Comparison of ENCODE assay signal across 15 cellular contexts in the genomic region with DNA sequence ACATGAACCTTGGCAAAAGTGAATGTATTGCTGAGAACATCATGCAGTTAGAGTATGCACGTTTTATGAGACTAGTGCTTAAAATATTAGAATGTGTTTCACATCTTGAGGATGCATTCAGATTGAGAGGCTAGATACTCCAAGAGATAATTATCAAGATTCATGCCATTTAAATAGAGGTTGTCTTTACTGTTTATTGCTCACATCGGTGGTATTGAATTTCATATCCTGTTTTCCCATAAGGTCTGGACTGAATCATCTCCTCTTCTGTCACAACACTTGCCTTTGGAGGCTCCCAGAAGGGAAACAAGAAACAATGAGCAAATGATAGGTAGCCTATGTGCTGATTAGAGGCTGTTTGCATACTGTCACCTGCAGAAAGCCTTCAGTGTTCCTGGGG.
A peak's percentile ranks its signal among the peaks of the same experiment; 100 is the strongest.
DNase-seq lines count a peak whose midpoint lies in the region; ATAC-seq, FAIRE-seq and TF ChIP-seq lines count a peak whose summit lies in the region.
"Had no signal": no experiment of that assay in that cellular context is flagged by ENCODE, and none has a peak within 500 bp of the region (broad histone marks: within the 10 kb centered on the region; RNA-seq: fewer than 3 reads in every experiment).

No MANE protein-coding gene starts in this region.

- H3K36me3 ChIP-seq in keratinocyte (ENCODE audit: control insufficient read depth in 2 of 2, extremely low read depth in 1 of 2, insufficient read depth in 2 of 2, low read length in 2 of 2), result no peaks in the 10 kb centered on the region
- H3K36me3 ChIP-seq: MG63, right lobe of liver, transverse colon had no signal

- no peaks in the 10 kb centered on the region for H3K36me3 Mint-ChIP-seq in IgD-negative memory B cell
- peaks cover 4% of the 10 kb centered on the region for H3K36me3 Mint-ChIP-seq in glutamatergic neuron (ENCODE audit: unreplicated experiment)
- H3K36me3 Mint-ChIP-seq: activated naive CD8-positive, alpha-beta T cell treated with anti-CD3 and anti-CD28 coated beads, Interleukin-2, amount 10 ng/mL, durations not matched to agents 7 days and 5 days; CD4-positive, alpha-beta memory T cell had no signal

- no peak overlapping the region for H2AFZ ChIP-seq in keratinocyte (ENCODE audit: control insufficient read depth, low read length)

- no peak overlapping the region for H3K4me3 ChIP-seq in keratinocyte (ENCODE audit: control insufficient read depth in 2 of 3, extremely low read depth in 1 of 3, insufficient read depth in 2 of 3, low read depth in 1 of 3, low read length in 3 of 3)
- H3K4me3 ChIP-seq: MG63, mucosa of descending colon, right lobe of liver, transverse colon had no signal

- H3K9ac ChIP-seq in keratinocyte (ENCODE audit: control insufficient read depth, extremely low read depth, insufficient read depth, low read length), result no peak overlapping the region

- H3K27ac ChIP-seq in keratinocyte (ENCODE audit: control insufficient read depth, insufficient read depth, low read length), result no peak overlapping the region
- H3K27ac ChIP-seq: right lobe of liver, transverse colon had no signal

- ATAC-seq in GM18502 (IDR thresholded peaks at IDR 0.05; ENCODE audit: poor library complexity, unreplicated experiment), result no peak
- no peak for ATAC-seq in GM21825 (IDR thresholded peaks at IDR 0.05; ENCODE audit: unreplicated experiment)
- ATAC-seq: mucosa of descending colon had no signal

- peaks cover 24% of the 10 kb centered on the region for H3K4me1 ChIP-seq in keratinocyte (ENCODE audit: control insufficient read depth, extremely low read depth, insufficient read depth, low read length)
- H3K4me1 ChIP-seq: right lobe of liver had no signal

- H3K79me2 ChIP-seq in keratinocyte (ENCODE audit: control insufficient read depth, insufficient read depth, low read length), result no peaks in the 10 kb centered on the region

- DNase-seq in COR-L47 (lab: John Stamatoyannopoulos, UW) (peak; percentile 66), SK-MEL-5 (ENCODE audit: low read depth, low spot score) (peak; percentile 41), keratinocyte (ENCODE audit: low read depth, low spot score) (no peak), erythroblast (lab: John Stamatoyannopoulos, UW) (no peak), glutamatergic neuron (no peak)
- DNase-seq: activated naive CD8-positive, alpha-beta T cell treated with anti-CD3 and anti-CD28 coated beads, Interleukin-2, amount 10 ng/mL, durations not matched to agents 7 days and 5 days; CD4-positive, alpha-beta memory T cell; MG63; mucosa of descending colon; right lobe of liver; transverse colon had no signal

- no peaks in the 10 kb centered on the region for H3K9me3 ChIP-seq in keratinocyte (ENCODE audit: control insufficient read depth, low read depth, low read length)
- H3K9me3 ChIP-seq: MG63, mucosa of descending colon, right lobe of liver, transverse colon had no signal

- H3K27ac Mint-ChIP-seq in IgD-negative memory B cell (peak overlapping the region in 2 of 3 donors; percentile 9 to 53), glutamatergic neuron (ENCODE audit: unreplicated experiment) (no peak overlapping the region)
- H3K27ac Mint-ChIP-seq: activated naive CD8-positive, alpha-beta T cell treated with anti-CD3 and anti-CD28 coated beads, Interleukin-2, amount 10 ng/mL, durations not matched to agents 7 days and 5 days; CD4-positive, alpha-beta memory T cell had no signal

- no peaks in the 10 kb centered on the region for H4K20me1 ChIP-seq in keratinocyte (ENCODE audit: control insufficient read depth, extremely low read depth, insufficient read depth, low read length)

- no peak for TF ChIP-seq CTCF in keratinocyte (optimal IDR thresholded peaks at IDR 0.05 in 1 of 3, IDR thresholded peaks at IDR 0.05 in 1 of 3, conservative IDR thresholded peaks at IDR 0.05 in 1 of 3; ENCODE audit: extremely low read depth in 1 of 3, insufficient read depth in 2 of 3, low read length in 3 of 3)
- TF ChIP-seq CTCF in glutamatergic neuron (IDR thresholded peaks at IDR 0.05; ENCODE audit: partially characterized antibody, unreplicated experiment), result no peak

- H3K9me3 Mint-ChIP-seq in IgD-negative memory B cell (no peaks in the 10 kb centered on the region), glutamatergic neuron (ENCODE audit: unreplicated experiment) (peaks cover 3% of the 10 kb centered on the region)
- H3K9me3 Mint-ChIP-seq: activated naive CD8-positive, alpha-beta T cell treated with anti-CD3 and anti-CD28 coated beads, Interleukin-2, amount 10 ng/mL, durations not matched to agents 7 days and 5 days had no signal

- H3K9me1 ChIP-seq in keratinocyte (ENCODE audit: control insufficient read depth, extremely low read depth, insufficient read depth, low read length), result no peaks in the 10 kb centered on the region

- H3K4me2 ChIP-seq in keratinocyte (ENCODE audit: control insufficient read depth, extremely low read depth, insufficient read depth, low read depth, low read length), result peak overlapping the region; percentile 38

- FAIRE-seq in keratinocyte (lab: Jason Lieb, UNC), result no peak
- FAIRE-seq: GM12891 had no signal

- in situ Hi-C loops in SK-MEL-5 (cut with HindIII; ENCODE audit: low pct_unique_long_range_greater_than_20kb, low sequenced_read_pairs), result no loop called here

- H3K4me3 Mint-ChIP-seq in IgD-negative memory B cell (no peak overlapping the region), glutamatergic neuron (ENCODE audit: unreplicated experiment) (no peak overlapping the region)
- H3K4me3 Mint-ChIP-seq: activated naive CD8-positive, alpha-beta T cell treated with anti-CD3 and anti-CD28 coated beads, Interleukin-2, amount 10 ng/mL, durations not matched to agents 7 days and 5 days; CD4-positive, alpha-beta memory T cell had no signal

- dilution Hi-C loops in keratinocyte (cut with MboI; ENCODE audit: extremely low pct_ligation_motif_present, low sequenced_read_pairs), result no loop called here

- H3K27me3 Mint-ChIP-seq in IgD-negative memory B cell, result no peaks in the 10 kb centered on the region
- H3K27me3 Mint-ChIP-seq in glutamatergic neuron (ENCODE audit: unreplicated experiment), result peaks cover 2% of the 10 kb centered on the region
- H3K27me3 Mint-ChIP-seq: activated naive CD8-positive, alpha-beta T cell treated with anti-CD3 and anti-CD28 coated beads, Interleukin-2, amount 10 ng/mL, durations not matched to agents 7 days and 5 days; CD4-positive, alpha-beta memory T cell had no signal

- TF ChIP-seq POLR2A in erythroblast (IDR thresholded peaks at IDR 0.05; ENCODE audit: low read length), result no peak

- H3K27me3 ChIP-seq in keratinocyte (ENCODE audit: control insufficient read depth, extremely low read depth, insufficient read depth, low read length), result no peaks in the 10 kb centered on the region
- H3K27me3 ChIP-seq: MG63, right lobe of liver, transverse colon had no signal

- H3K4me1 Mint-ChIP-seq in IgD-negative memory B cell (peaks cover 26 to 29% (median 26%) of the 10 kb centered on the region in 3 donors), glutamatergic neuron (ENCODE audit: low read depth, unreplicated experiment) (peaks cover 11% of the 10 kb centered on the region)
- H3K4me1 Mint-ChIP-seq: activated naive CD8-positive, alpha-beta T cell treated with anti-CD3 and anti-CD28 coated beads, Interleukin-2, amount 10 ng/mL, durations not matched to agents 7 days and 5 days; CD4-positive, alpha-beta memory T cell had no signal

Comparison
In these comparisons a context has a peak if more than half of its experiments do, and no peak if none do; other contexts are left out.
1. DNase-seq: peak in COR-L47 (single experiment) and SK-MEL-5 (single experiment); none in keratinocyte (single experiment), erythroblast (0 of 2) and glutamatergic neuron (single experiment).